Comparison of ENCODE assay signal across 8 cellular contexts in genomic region chr11:94511932-94512781, GRCh38. TPM values are rescaled to one million over a fixed set of nuclear protein-coding genes. Genes with fewer than 3 reads are reported as not detected.
DNase-seq lines count a peak whose midpoint lies in the region; ATAC-seq, FAIRE-seq and TF ChIP-seq lines count a peak whose summit lies in the region.

Gene C11orf97, plus strand, starts transcription at chr11:94512461. Its CDS starts 68 bp downstream, at chr11:94512529.

- CTCF ChIA-PET in AG04450 (lab: Charles Lee): interaction anchor here (1.1 to 2.4 kb wide), 5 partner anchors 7 to 617 kb away, joined by 3 to 23 read pairs (median 6); no protein-coding TSS in a partner anchor

- no peaks in the 10 kb centered on the region for H3K4me1 ChIP-seq in hepatocyte (ENCODE audit: insufficient read depth)
- H3K4me1 ChIP-seq in prostate gland (replicated peaks): no peaks in the 10 kb centered on the region

- DNase-seq in AG04450 (ENCODE audit: low read depth, low spot score) (no peak), SW480 (ENCODE audit: low spot score) (peak; percentile 46), anterior cingulate cortex (lab: John Stamatoyannopoulos, UW) (peak in 56 of 58 donors; percentile 3 to 87 (median 58)), hepatocyte (ENCODE audit: low spot score) (peak; percentile 73), prostate gland (ENCODE audit: low spot score) (peak; percentile 18), urothelium cell line (ENCODE audit: low spot score) (peak; percentile 67)

- H3K4me2 ChIP-seq in hepatocyte: peak within 1 kb of the TSS; percentile 94

- POLR2A ChIA-PET in AG04450 (lab: Yijun Ruan, JAX): no interaction called here

- TF ChIP-seq POLR2A in prostate gland (IDR thresholded peaks at IDR 0.05): no peak

- H3K27ac ChIP-seq in AG04450 (ENCODE audit: low read depth, low read length) (no peak within 1 kb of the TSS), hepatocyte (no peak within 1 kb of the TSS), prostate gland (no peak within 1 kb of the TSS)

- H4K20me1 ChIP-seq in hepatocyte (ENCODE audit: insufficient read depth, poor library complexity, severe bottlenecking): no peaks in the 10 kb centered on the region

- TF ChIP-seq CTCF in AG04450 (IDR thresholded peaks at IDR 0.05; ENCODE audit: low read depth, low read length) (no peak), hepatocyte (IDR thresholded peaks at IDR 0.05; ENCODE audit: poor library complexity) (no peak), prostate gland (IDR thresholded peaks at IDR 0.05) (no peak)

- H3K4me3 ChIP-seq in AG04450 (ENCODE audit: low read depth, low read length): peak within 1 kb of the TSS; percentile 71
- H3K4me3 ChIP-seq in hepatocyte: peak within 1 kb of the TSS; percentile 47
- H3K4me3 ChIP-seq in prostate gland: peak within 1 kb of the TSS; percentile 35 to 37

- ATAC-seq in GM19025 (IDR thresholded peaks at IDR 0.05; ENCODE audit: low read depth, unreplicated experiment) (peak; percentile 84), HG03432 (IDR thresholded peaks at IDR 0.05; ENCODE audit: unreplicated experiment) (peak; percentile 87)

- H3K9me3 ChIP-seq in AG04450 (ENCODE audit: control insufficient read depth, insufficient read depth, low read length) (no peaks in the 10 kb centered on the region), hepatocyte (ENCODE audit: low read depth) (no peaks in the 10 kb centered on the region), prostate gland (no peaks in the 10 kb centered on the region)

- H3K36me3 ChIP-seq in hepatocyte (replicated peaks; ENCODE audit: insufficient read depth, low read depth) (no peaks in the 10 kb centered on the region), prostate gland (no peaks in the 10 kb centered on the region)

- WGBS in hepatocyte (ENCODE audit: low lambda C conversion rate, missing lambda C conversion rate): 17% methylated on average over 53 of the region's 53 CpGs
- 15% methylated on average over 51 of the region's 53 CpGs for WGBS in prostate gland

- intact Hi-C loops in prostate gland (cut with DNase I): no loop called here

- no peaks in the 10 kb centered on the region for H3K79me2 ChIP-seq in hepatocyte

- no peak for FAIRE-seq in urothelium cell line (lab: Jason Lieb, UNC)

- no peaks in the 10 kb centered on the region for H3K9me2 ChIP-seq in hepatocyte (replicated peaks; ENCODE audit: insufficient read depth)

- H2AFZ ChIP-seq in hepatocyte: peak within 1 kb of the TSS; percentile 41

- H3K27me3 ChIP-seq in AG04450 (ENCODE audit: control insufficient read depth, insufficient read depth, low read length): peaks cover 16% of the 10 kb centered on the region
- peaks cover 3% of the 10 kb centered on the region for H3K27me3 ChIP-seq in hepatocyte
- no peaks in the 10 kb centered on the region for H3K27me3 ChIP-seq in prostate gland (replicated peaks; ENCODE audit: insufficient read depth)

RNA-seq across cellular contexts. Expression of gene C11orf97, which starts in this region (rescaled TPM):
- polyA plus RNA-seq in AG04450 (2011; rRNA removed) (not detected in 2 replicates), hepatocyte (0.39 and 0.59 TPM in 2 replicates)
- not detected in 2 replicates for polyA minus RNA-seq in AG04450 (2011; rRNA and poly(A)+ RNA removed)
- total RNA-seq in hepatocyte (not detected in 2 replicates), prostate gland (not detected)

Comparison
In these comparisons a context has a peak if more than half of its experiments do, and no peak if none do; other contexts are left out.
1. Peak in DNase-seq, H3K4me3 ChIP-seq and H3K4me2 ChIP-seq in hepatocyte; RNA of the gene not detected or under 1 TPM.
2. Peak in DNase-seq and H3K4me3 ChIP-seq in prostate gland; RNA of the gene not detected or under 1 TPM.